14 cellular contexts compared by ENCODE assay signal in genomic region chr3:129256270-129256669, GRCh38. TPM values are rescaled to one million over a fixed set of nuclear protein-coding genes. Genes with fewer than 3 reads are reported as not detected.
A peak's percentile ranks its signal among the peaks of the same experiment; 100 is the strongest.
DNase-seq lines count a peak whose midpoint lies in the region; ATAC-seq and TF ChIP-seq lines count a peak whose summit lies in the region.
"Had no signal": no experiment of that assay in that cellular context is flagged by ENCODE, and none has a peak within 500 bp of the region (broad histone marks: within the 10 kb centered on the region; RNA-seq: fewer than 3 reads in every experiment).

No MANE protein-coding gene starts in this region.

- no peak overlapping the region for H3K4me3 ChIP-seq in left ventricle myocardium inferior
- H3K4me3 ChIP-seq: BLaER1 treated with 17β-estradiol and CSF1 and Interleukin-3, amounts not matched to agents 10 nM and 100 nM; HAP-1 had no signal

- peak overlapping the region; percentile 57 for H3K27ac ChIP-seq in left ventricle myocardium inferior (replicated peaks)
- H3K27ac ChIP-seq: BLaER1 treated with 17β-estradiol and CSF1 and Interleukin-3, amounts not matched to agents 10 nM and 100 nM had no signal

- H3K4me1 ChIP-seq in left ventricle myocardium inferior, result peaks cover 38% of the 10 kb centered on the region
- H3K4me1 ChIP-seq: HAP-1 had no signal

- no peaks in the 10 kb centered on the region for H3K27me3 ChIP-seq in left ventricle myocardium inferior (ENCODE audit: low read depth)
- H3K27me3 ChIP-seq: BLaER1 treated with 17β-estradiol and CSF1 and Interleukin-3, amounts not matched to agents 10 nM and 100 nM had no signal

- peaks cover 100% of the 10 kb centered on the region for H3K36me3 Mint-ChIP-seq in activated T-helper 17 cell treated with anti-CD3 and anti-CD28 coated beads, Interleukin-2, amount 50 U/mL, for 72 hours (ENCODE audit: low read depth)
- H3K36me3 Mint-ChIP-seq in effector memory CD8-positive, alpha-beta T cell (ENCODE audit: insufficient read depth), result peaks cover 85% of the 10 kb centered on the region
- peaks cover 4% of the 10 kb centered on the region for H3K36me3 Mint-ChIP-seq in neural crest cell (ENCODE audit: low read depth)

- ATAC-seq in activated T-helper 17 cell treated with anti-CD3 and anti-CD28 coated beads, Interleukin-2, amount 50 U/mL, for 72 hours (replicated peaks), result no peak
- ATAC-seq in effector memory CD8-positive, alpha-beta T cell (replicated peaks), result no peak
- no peak for ATAC-seq in GM18867 (IDR thresholded peaks at IDR 0.05; ENCODE audit: unreplicated experiment)
- ATAC-seq in HG03196 (IDR thresholded peaks at IDR 0.05; ENCODE audit: unreplicated experiment), result no peak
- no peak for ATAC-seq in GM19023 (IDR thresholded peaks at IDR 0.05; ENCODE audit: unreplicated experiment)

- H3K27ac Mint-ChIP-seq in activated T-helper 17 cell treated with anti-CD3 and anti-CD28 coated beads, Interleukin-2, amount 50 U/mL, for 72 hours, result peak overlapping the region; percentile 14
- H3K27ac Mint-ChIP-seq in effector memory CD8-positive, alpha-beta T cell, result peak overlapping the region; percentile 28 to 80
- H3K27ac Mint-ChIP-seq in neural crest cell (ENCODE audit: unreplicated experiment), result peak overlapping the region; percentile 57

- no peaks in the 10 kb centered on the region for H3K9me3 Mint-ChIP-seq in activated T-helper 17 cell treated with anti-CD3 and anti-CD28 coated beads, Interleukin-2, amount 50 U/mL, for 72 hours
- no peaks in the 10 kb centered on the region for H3K9me3 Mint-ChIP-seq in effector memory CD8-positive, alpha-beta T cell
- no peaks in the 10 kb centered on the region for H3K9me3 Mint-ChIP-seq in neural crest cell

- intact Hi-C loops in left ventricle myocardium inferior (cut with micrococcal nuclease), result no loop called here

- TF ChIP-seq CTCF in left ventricle myocardium inferior (IDR thresholded peaks at IDR 0.05; ENCODE audit: borderline replicate concordance) (no peak), neural crest cell (conservative IDR thresholded peaks at IDR 0.05) (no peak)

- no peak overlapping the region for H3K4me3 Mint-ChIP-seq in activated T-helper 17 cell treated with anti-CD3 and anti-CD28 coated beads, Interleukin-2, amount 50 U/mL, for 72 hours
- H3K4me3 Mint-ChIP-seq in effector memory CD8-positive, alpha-beta T cell, result no peak overlapping the region
- H3K4me3 Mint-ChIP-seq in neural crest cell, result no peak overlapping the region

- no peaks in the 10 kb centered on the region for H3K9me3 ChIP-seq in left ventricle myocardium inferior (replicated peaks)
- H3K9me3 ChIP-seq: BLaER1 treated with 17β-estradiol and CSF1 and Interleukin-3, amounts not matched to agents 10 nM and 100 nM; HAP-1 had no signal

- H3K36me3 ChIP-seq in left ventricle myocardium inferior, result peaks cover 99% of the 10 kb centered on the region

- no peaks in the 10 kb centered on the region for H3K27me3 Mint-ChIP-seq in activated T-helper 17 cell treated with anti-CD3 and anti-CD28 coated beads, Interleukin-2, amount 50 U/mL, for 72 hours
- no peaks in the 10 kb centered on the region for H3K27me3 Mint-ChIP-seq in effector memory CD8-positive, alpha-beta T cell
- no peaks in the 10 kb centered on the region for H3K27me3 Mint-ChIP-seq in neural crest cell (ENCODE audit: low read depth)
- H3K27me3 Mint-ChIP-seq: CD4-positive, CD25-positive, alpha-beta regulatory T cell had no signal

- DNase-seq in effector memory CD8-positive, alpha-beta T cell, result no peak
- DNase-seq in left ventricle myocardium inferior (peak; percentile 25), neural crest cell (ENCODE audit: low read depth, low spot score) (no peak), medulla oblongata (ENCODE audit: extremely low spot score) (no peak)
- DNase-seq: ACHN; CD4-positive, CD25-positive, alpha-beta regulatory T cell; DMS53; GF-D8 had no signal

- no peaks in the 10 kb centered on the region for H3K4me1 Mint-ChIP-seq in activated T-helper 17 cell treated with anti-CD3 and anti-CD28 coated beads, Interleukin-2, amount 50 U/mL, for 72 hours
- peaks cover 15 to 17% of the 10 kb centered on the region in 2 donors for H3K4me1 Mint-ChIP-seq in effector memory CD8-positive, alpha-beta T cell (ENCODE audit: low read depth in 2 of 2)
- H3K4me1 Mint-ChIP-seq in neural crest cell, result no peaks in the 10 kb centered on the region

RNA-seq across cellular contexts. Expression of gene COPG1, which starts 6.9 kb away (rescaled TPM):
- total RNA-seq in activated T-helper 17 cell treated with anti-CD3 and anti-CD28 coated beads, Interleukin-2, amount 50 U/mL, for 72 hours, result 100 to 1,000 TPM; 150 to 157 TPM
- 86.1 TPM for total RNA-seq in left ventricle myocardium inferior
- 116 and 122 TPM in 2 replicates for total RNA-seq in neural crest cell

RNA-seq across cellular contexts. Expression of gene HMCES, which starts 22.4 kb away (rescaled TPM):
- total RNA-seq in activated T-helper 17 cell treated with anti-CD3 and anti-CD28 coated beads, Interleukin-2, amount 50 U/mL, for 72 hours, result 10 to 100 TPM; 52.5 to 55.3 TPM
- total RNA-seq in left ventricle myocardium inferior (38.5 TPM), neural crest cell (61.2 and 62.9 TPM in 2 replicates)
